20 cellular contexts compared by ENCODE assay signal in the genomic region with DNA sequence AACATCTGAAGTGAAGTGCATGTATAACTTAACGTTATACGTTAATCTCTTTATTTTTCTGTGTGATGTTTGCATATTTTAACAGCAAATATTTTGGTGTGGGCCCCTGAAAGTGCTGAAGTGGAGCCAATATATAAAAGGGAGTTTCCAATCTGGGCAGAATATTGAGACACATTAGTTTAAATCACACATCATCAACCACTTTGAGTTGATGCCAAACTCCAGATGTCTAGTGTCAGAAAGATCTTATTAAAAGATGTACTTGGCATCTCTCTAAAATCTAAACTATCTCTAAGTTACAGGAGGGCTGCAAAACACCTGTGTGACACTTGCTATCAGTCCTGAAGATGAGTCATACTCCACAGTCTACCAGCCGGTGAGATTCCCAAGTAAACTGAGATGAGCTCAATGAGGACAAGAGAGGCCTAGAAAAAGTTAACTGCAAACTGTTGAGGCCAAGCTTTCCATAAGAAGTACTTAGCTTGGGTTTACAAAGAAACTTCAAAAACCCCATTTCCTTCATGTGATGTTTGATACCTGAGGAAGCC. TPM values are rescaled to one million over a fixed set of nuclear protein-coding genes. Genes with fewer than 3 reads are reported as not detected.
A peak's percentile ranks its signal among the peaks of the same experiment; 100 is the strongest.
DNase-seq lines count a peak whose midpoint lies in the region; ATAC-seq and TF ChIP-seq lines count a peak whose summit lies in the region.
"Had no signal": no experiment of that assay in that cellular context is flagged by ENCODE, and none has a peak within 500 bp of the region (broad histone marks: within the 10 kb centered on the region; RNA-seq: fewer than 3 reads in every experiment).

No MANE protein-coding gene starts in this region.

- TF ChIP-seq POLR2A in breast epithelium (IDR thresholded peaks at IDR 0.05) = no peak

- DNase-seq in MCF 10A (ENCODE audit: unreplicated experiment) (no peak), breast epithelium (ENCODE audit: low spot score in 2 of 2) (no peak), RWPE2 (ENCODE audit: low spot score) (no peak), iris pigment epithelial cell (ENCODE audit: low read depth) (peak; percentile 50), mesenteric fat pad (ENCODE audit: low spot score) (no peak), WERI-Rb-1 (no peak)
- DNase-seq: activated CD4-positive, alpha-beta memory T cell treated with anti-CD3 and anti-CD28 coated beads for 36 hours; activated T-cell treated with anti-CD3 and anti-CD28 coated beads, Interleukin-2, amount 50 U/mL, for 24 hours; COR-L47; dermis blood vessel endothelial cell; islet precursor cell; NCI-H748 treated with DMSO at 0.1 percent for 48 hours; Peyer's patch; upper lobe of right lung had no signal

- no peak overlapping the region for H3K4me3 ChIP-seq in breast epithelium
- no peak overlapping the region for H3K4me3 ChIP-seq in RWPE2 (ENCODE audit: severe bottlenecking)
- no peak overlapping the region for H3K4me3 ChIP-seq in WERI-Rb-1 (ENCODE audit: low read depth, low read length)
- H3K4me3 ChIP-seq: Peyer's patch, upper lobe of right lung had no signal

- no peaks in the 10 kb centered on the region for H3K27me3 Mint-ChIP-seq in MCF 10A (ENCODE audit: insufficient read depth, unreplicated experiment)
- H3K27me3 Mint-ChIP-seq: activated CD4-positive, alpha-beta memory T cell treated with anti-CD3 and anti-CD28 coated beads for 36 hours; activated naive CD8-positive, alpha-beta T cell; activated T-cell treated with anti-CD3 and anti-CD28 coated beads, Interleukin-2, amount 50 U/mL, for 24 hours; stimulated activated naive CD8-positive, alpha-beta T cell treated with anti-CD3 and anti-CD28 coated beads, Interleukin-15, Interleukin-2, amounts not matched to agents 100 ng/mL and 50 ng/mL, for 24 hours had no signal

- no peak for TF ChIP-seq CTCF in MCF 10A (IDR thresholded peaks at IDR 0.05; ENCODE audit: unreplicated experiment)
- TF ChIP-seq CTCF in breast epithelium (IDR thresholded peaks at IDR 0.05) = no peak
- no peak for TF ChIP-seq CTCF in RWPE2 (IDR thresholded peaks at IDR 0.05; ENCODE audit: poor library complexity, severe bottlenecking)
- TF ChIP-seq CTCF in WERI-Rb-1 (IDR thresholded peaks at IDR 0.05; ENCODE audit: low read depth, low read length) = no peak

- H3K27ac ChIP-seq in breast epithelium (no peak overlapping the region), RWPE2 (ENCODE audit: poor library complexity, severe bottlenecking) (no peak overlapping the region), WERI-Rb-1 (no peak overlapping the region)
- H3K27ac ChIP-seq: Peyer's patch, upper lobe of right lung had no signal

- peak overlapping the region; percentile 22 for H3K27ac Mint-ChIP-seq in MCF 10A (ENCODE audit: low read depth, unreplicated experiment)
- H3K27ac Mint-ChIP-seq: activated CD4-positive, alpha-beta memory T cell treated with anti-CD3 and anti-CD28 coated beads for 36 hours; activated naive CD8-positive, alpha-beta T cell; activated T-cell treated with anti-CD3 and anti-CD28 coated beads, Interleukin-2, amount 50 U/mL, for 24 hours had no signal

- no peaks in the 10 kb centered on the region for H3K27me3 ChIP-seq in breast epithelium
- no peaks in the 10 kb centered on the region for H3K27me3 ChIP-seq in RWPE2 (ENCODE audit: insufficient read depth, poor library complexity, severe bottlenecking)
- H3K27me3 ChIP-seq in WERI-Rb-1 (ENCODE audit: insufficient read depth, low read depth, severe bottlenecking) = peaks cover 8% of the 10 kb centered on the region
- H3K27me3 ChIP-seq: Peyer's patch, upper lobe of right lung had no signal

- H3K9me3 ChIP-seq in breast epithelium (no peaks in the 10 kb centered on the region), RWPE2 (ENCODE audit: severe bottlenecking) (no peaks in the 10 kb centered on the region), WERI-Rb-1 (ENCODE audit: severe bottlenecking) (no peaks in the 10 kb centered on the region)
- H3K9me3 ChIP-seq: Peyer's patch, upper lobe of right lung had no signal

- intact Hi-C loops in MCF 10A (cut with micrococcal nuclease) (no loop called here), breast epithelium (cut with DNase I; ENCODE audit: low total_unique reads) (no loop called here)

- no peak overlapping the region for H3K4me3 Mint-ChIP-seq in MCF 10A (ENCODE audit: unreplicated experiment)
- H3K4me3 Mint-ChIP-seq: activated CD4-positive, alpha-beta memory T cell treated with anti-CD3 and anti-CD28 coated beads for 36 hours; activated naive CD8-positive, alpha-beta T cell; activated T-cell treated with anti-CD3 and anti-CD28 coated beads, Interleukin-2, amount 50 U/mL, for 24 hours; neural crest cell had no signal

- H3K36me3 ChIP-seq in breast epithelium = no peaks in the 10 kb centered on the region
- H3K36me3 ChIP-seq in RWPE2 (ENCODE audit: low read depth) = peaks cover 7% of the 10 kb centered on the region; the same call in 1 of the 2 replicates
- H3K36me3 ChIP-seq in WERI-Rb-1 = no peaks in the 10 kb centered on the region
- H3K36me3 ChIP-seq: Peyer's patch, upper lobe of right lung had no signal

- H3K4me1 ChIP-seq in breast epithelium = no peaks in the 10 kb centered on the region
- peaks cover 17% of the 10 kb centered on the region for H3K4me1 ChIP-seq in RWPE2 (ENCODE audit: insufficient read depth, poor library complexity, severe bottlenecking)

- no peaks in the 10 kb centered on the region for H3K36me3 Mint-ChIP-seq in MCF 10A (ENCODE audit: insufficient read depth, unreplicated experiment)
- H3K36me3 Mint-ChIP-seq: activated CD4-positive, alpha-beta memory T cell treated with anti-CD3 and anti-CD28 coated beads for 36 hours had no signal

- POLR2A ChIA-PET in MCF 10A (lab: Yijun Ruan, JAX) = interaction anchor here (0.6 to 1.4 kb wide), 3 partner anchors 9 to 12 kb away, joined by 3 to 6 read pairs (median 5); no protein-coding TSS in a partner anchor

- BruUV-seq in MCF 10A (replicated peaks; lab: Mats Ljungman, UMichigan) = no TSS peak

- no peaks in the 10 kb centered on the region for H3K9me3 Mint-ChIP-seq in MCF 10A (ENCODE audit: unreplicated experiment)
- H3K9me3 Mint-ChIP-seq: activated CD4-positive, alpha-beta memory T cell treated with anti-CD3 and anti-CD28 coated beads for 36 hours; activated T-cell treated with anti-CD3 and anti-CD28 coated beads, Interleukin-2, amount 50 U/mL, for 24 hours; neural crest cell; stimulated activated naive CD8-positive, alpha-beta T cell treated with anti-CD3 and anti-CD28 coated beads, Interleukin-15, Interleukin-2, amounts not matched to agents 100 ng/mL and 50 ng/mL, for 24 hours had no signal

- peaks cover 23% of the 10 kb centered on the region for H3K4me1 Mint-ChIP-seq in MCF 10A (ENCODE audit: insufficient read depth, unreplicated experiment)

- CTCF ChIA-PET in MCF 10A (lab: Yijun Ruan, JAX) = interaction anchor here (0.6 to 1.0 kb wide), 2 partner anchors 522 to 974 kb away, joined by 3 read pairs; no protein-coding TSS in a partner anchor

- ATAC-seq in RWPE2 (ENCODE audit: low read depth) (peak; percentile 53; the same call in 1 of the 3 replicates), HG02759 (IDR thresholded peaks at IDR 0.05; ENCODE audit: unreplicated experiment) (no peak), GM18511 (IDR thresholded peaks at IDR 0.05; ENCODE audit: unreplicated experiment) (no peak)
- ATAC-seq: upper lobe of right lung had no signal

RNA-seq across cellular contexts. Expression of a gene that starts 11.4 kb away (rescaled TPM):
- 14.2 and 16.9 TPM in 2 replicates for total RNA-seq in MCF 10A (2022)
- total RNA-seq in breast epithelium = 10 to 100 TPM in 2 of 3 donors, 1 to 10 TPM in 1; 8.6 to 27.4 (median 10.5) TPM
- 27.7 TPM for total RNA-seq in mesenteric fat pad
- total RNA-seq: G401 had no signal
